ENCODE assay signal across 14 cellular contexts in the genomic region with DNA sequence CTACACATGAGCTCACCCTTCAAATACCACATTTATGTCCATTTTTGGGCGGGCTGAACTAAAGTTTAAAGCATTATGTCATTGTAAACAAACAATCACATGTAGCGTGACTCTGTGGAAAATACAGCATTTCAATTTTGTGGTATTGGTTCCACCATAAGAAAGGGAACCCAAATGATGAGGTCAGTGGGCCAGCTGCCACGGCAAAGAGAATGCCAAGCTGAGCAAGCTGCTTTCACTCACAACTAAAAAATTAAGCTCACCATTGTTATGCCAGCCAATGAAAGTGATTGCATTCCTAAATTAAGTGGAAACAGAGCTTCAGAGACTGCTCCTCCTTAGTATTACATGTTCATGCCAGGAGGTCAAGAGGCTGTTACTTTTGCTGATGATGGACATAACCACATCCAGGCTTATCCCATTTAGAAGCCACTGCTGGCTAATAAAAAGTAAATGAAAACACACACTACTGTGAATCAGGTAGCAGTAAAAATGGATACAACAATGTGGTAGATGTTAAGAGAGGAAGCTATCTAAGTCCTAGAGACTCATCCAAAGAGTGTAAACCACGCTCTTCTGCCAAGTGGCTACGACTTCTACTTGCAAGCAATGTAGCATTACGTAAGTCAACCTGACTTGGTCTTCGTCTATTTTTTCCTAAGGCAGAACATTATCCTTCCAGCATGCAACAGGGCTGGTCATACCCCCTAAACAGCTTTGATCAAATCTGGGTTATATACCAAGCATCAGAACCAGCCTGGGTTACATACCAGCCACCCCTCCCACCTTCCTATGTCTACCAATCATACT.
DNase-seq lines count a peak whose midpoint lies in the region; ATAC-seq and TF ChIP-seq lines count a peak whose summit lies in the region.
"Had no signal": no experiment of that assay in that cellular context is flagged by ENCODE, and none has a peak within 500 bp of the region (broad histone marks: within the 10 kb centered on the region; RNA-seq: fewer than 3 reads in every experiment).

No MANE protein-coding gene starts in this region.

- no peaks in the 10 kb centered on the region for H3K4me1 ChIP-seq in GM23338 (ENCODE audit: insufficient read depth)
- H3K4me1 ChIP-seq: neural progenitor cell had no signal

- H3K9me2 ChIP-seq in GM23338 (ENCODE audit: insufficient read depth), result no peaks in the 10 kb centered on the region

- TF ChIP-seq CTCF in AG09309 (IDR thresholded peaks at IDR 0.05; ENCODE audit: control insufficient read depth, insufficient read depth, low read depth, low read length, missing control alignments) (no peak), lower leg skin (IDR thresholded peaks at IDR 0.05) (no peak), GM23338 (conservative IDR thresholded peaks at IDR 0.05; ENCODE audit: low read depth in 2 of 2) (no peak)

- H3K4me3 ChIP-seq in AG09309 (ENCODE audit: control insufficient read depth, low read depth, low read length) (no peak overlapping the region), lower leg skin (ENCODE audit: low read depth, poor library complexity, severe bottlenecking) (no peak overlapping the region), GM23338 (no peak overlapping the region)
- H3K4me3 ChIP-seq: neural progenitor cell had no signal

- ATAC-seq in HG03135 (IDR thresholded peaks at IDR 0.05; ENCODE audit: unreplicated experiment), result no peak
- no peak for ATAC-seq in GM23338

- H3K36me3 Mint-ChIP-seq in activated naive CD8-positive, alpha-beta T cell treated with anti-CD3 and anti-CD28 coated beads for 36 hours, result peaks cover 54% of the 10 kb centered on the region
- no peaks in the 10 kb centered on the region for H3K36me3 Mint-ChIP-seq in GM23338 (ENCODE audit: low read depth)

- peaks cover 2% of the 10 kb centered on the region for H3K9me3 Mint-ChIP-seq in activated naive CD8-positive, alpha-beta T cell treated with anti-CD3 and anti-CD28 coated beads for 36 hours
- no peaks in the 10 kb centered on the region for H3K9me3 Mint-ChIP-seq in GM23338

- intact Hi-C loops in lower leg skin (cut with DNase I; ENCODE audit: low total_unique reads), result no loop called here

- no peak for TF ChIP-seq POLR2A in lower leg skin (IDR thresholded peaks at IDR 0.05)

- no peaks in the 10 kb centered on the region for H3K79me2 ChIP-seq in GM23338 (replicated peaks; ENCODE audit: insufficient read depth)

- no peaks in the 10 kb centered on the region for H3K27me3 Mint-ChIP-seq in activated naive CD8-positive, alpha-beta T cell treated with anti-CD3 and anti-CD28 coated beads for 36 hours
- H3K27me3 Mint-ChIP-seq in GM23338 (ENCODE audit: insufficient read depth, low read depth, poor library complexity), result no peaks in the 10 kb centered on the region

- H3K27ac ChIP-seq in GM23338 (ENCODE audit: low read depth), result no peak overlapping the region
- H3K27ac ChIP-seq: HL-60, neural progenitor cell, WERI-Rb-1 had no signal

- no peak overlapping the region for H2AFZ ChIP-seq in GM23338
- H2AFZ ChIP-seq: neural progenitor cell had no signal

- WGBS in lower leg skin, 2 donors, result 47 to 48% methylated on average over 7 of the region's 7 CpGs

- no peaks in the 10 kb centered on the region for H3K36me3 ChIP-seq in GM23338 (ENCODE audit: insufficient read depth)
- H3K36me3 ChIP-seq: neural progenitor cell, WERI-Rb-1 had no signal

- H3K4me3 Mint-ChIP-seq in activated naive CD8-positive, alpha-beta T cell treated with anti-CD3 and anti-CD28 coated beads for 36 hours, result no peak overlapping the region
- H3K4me3 Mint-ChIP-seq in GM23338, result no peak overlapping the region
- H3K4me3 Mint-ChIP-seq: neural progenitor cell had no signal

- H3K4me1 Mint-ChIP-seq in activated naive CD8-positive, alpha-beta T cell treated with anti-CD3 and anti-CD28 coated beads for 36 hours, result peaks cover 60% of the 10 kb centered on the region
- H3K4me1 Mint-ChIP-seq in GM23338, result no peaks in the 10 kb centered on the region; the same call in 2 of the 3 replicates

- no peak overlapping the region for H3K4me2 ChIP-seq in GM23338
- H3K4me2 ChIP-seq: neural progenitor cell had no signal

- DNase-seq in AG09309 (ENCODE audit: low read depth), result peak; percentile 94
- DNase-seq in HS-5 (ENCODE audit: low read depth), result peak; percentile 86
- no peak for DNase-seq in activated naive CD8-positive, alpha-beta T cell treated with anti-CD3 and anti-CD28 coated beads for 36 hours
- peak; percentile 38 to 90 for DNase-seq in lower leg skin (ENCODE audit: low spot score in 2 of 2)
- DNase-seq in GM23338 (ENCODE audit: low spot score), result no peak
- no peak for DNase-seq in NCI-H774 (lab: John Stamatoyannopoulos, UW)
- no peak for DNase-seq in activated CD4-positive, alpha-beta T cell treated with anti-CD3 and anti-CD28 coated beads for 4 hours
- DNase-seq: COR-L47, HCEC 1CT, NCI-H524 treated with DMSO at 0.1 percent for 48 hours, WERI-Rb-1 had no signal

- H3F3A ChIP-seq in GM23338 (replicated peaks; ENCODE audit: low read depth), result no peaks in the 10 kb centered on the region

- H3K27ac Mint-ChIP-seq in activated naive CD8-positive, alpha-beta T cell treated with anti-CD3 and anti-CD28 coated beads for 36 hours, result peak overlapping the region; percentile 64
- H3K27ac Mint-ChIP-seq in GM23338, result no peak overlapping the region

- no peaks in the 10 kb centered on the region for H3K27me3 ChIP-seq in GM23338 (ENCODE audit: insufficient read depth)
- H3K27me3 ChIP-seq: neural progenitor cell had no signal

- no peaks in the 10 kb centered on the region for H4K20me1 ChIP-seq in GM23338 (replicated peaks; ENCODE audit: insufficient read depth)

TF ChIP-seq in GM23338, 12 proteins besides CTCF, POLR2A, EP300 and RAD21 (continues in another document):
- no peak for TF ChIP-seq ZNF462 (CRISPR knock-in tag; IDR thresholded peaks at IDR 0.05)
- TF ChIP-seq NANOG (IDR thresholded peaks at IDR 0.05; ENCODE audit: borderline replicate concordance), result no peak
- TF ChIP-seq ZNF114 (CRISPR knock-in tag; IDR thresholded peaks at IDR 0.05), result no peak
- no peak for TF ChIP-seq JUNB (IDR thresholded peaks at IDR 0.05; ENCODE audit: unreplicated experiment)
- TF ChIP-seq STAT1 (IDR thresholded peaks at IDR 0.05; ENCODE audit: unreplicated experiment), result no peak
- TF ChIP-seq CREB1 (CRISPR knock-in tag; IDR thresholded peaks at IDR 0.05; ENCODE audit: low read depth), result no peak
- TF ChIP-seq ZNF331 (CRISPR knock-in tag; IDR thresholded peaks at IDR 0.05; ENCODE audit: low read depth), result no peak
- no peak for TF ChIP-seq EZH2 (IDR thresholded peaks at IDR 0.05; ENCODE audit: low read depth, unreplicated experiment)
- TF ChIP-seq POLR2AphosphoS5 (IDR thresholded peaks at IDR 0.05; ENCODE audit: low read depth), result no peak

Comparison
In these comparisons a context has a peak if more than half of its experiments do, and no peak if none do; other contexts are left out.
1. DNase-seq: peak in AG09309 (single experiment), HS-5 (single experiment) and lower leg skin (2 of 2); none in activated naive CD8-positive, alpha-beta T cell treated with anti-CD3 and anti-CD28 coated beads for 36 hours (single experiment), GM23338 (single experiment), NCI-H774 (single experiment) and activated CD4-positive, alpha-beta T cell treated with anti-CD3 and anti-CD28 coated beads for 4 hours (0 of 2).